Comparison of ENCODE assay signal across 36 cellular contexts in the genomic region with DNA sequence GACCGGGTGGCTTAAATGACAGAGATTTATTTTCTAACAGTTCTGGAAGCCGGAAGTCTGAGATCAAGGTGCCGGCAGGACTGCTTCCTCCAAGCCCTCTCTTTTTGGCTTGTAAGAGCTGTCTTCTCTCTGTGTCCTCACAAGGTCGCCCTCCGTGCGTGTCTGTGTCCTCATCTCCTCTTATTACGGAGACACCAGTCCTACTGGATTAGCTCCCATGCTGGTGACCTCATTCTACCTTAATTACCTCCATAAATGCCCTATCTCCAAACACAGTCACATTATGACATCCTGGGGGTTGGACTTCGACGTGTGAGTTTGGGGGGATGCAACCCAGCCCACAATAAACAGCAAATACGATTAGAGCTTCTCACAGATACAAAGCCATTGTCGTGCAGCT.
DNase-seq lines count a peak whose midpoint lies in the region; ATAC-seq, FAIRE-seq and TF ChIP-seq lines count a peak whose summit lies in the region.
"Had no signal": no experiment of that assay in that cellular context is flagged by ENCODE, and none has a peak within 500 bp of the region (broad histone marks: within the 10 kb centered on the region; RNA-seq: fewer than 3 reads in every experiment).

No MANE protein-coding gene starts in this region.

- intact Hi-C loops in natural killer cell (cut with micrococcal nuclease) = no loop called here
- intact Hi-C loops in endothelial cell of umbilical vein (cut with micrococcal nuclease) = loop anchor here (2.0 kb wide), 2 partner anchors 57 to 135 kb away; no protein-coding TSS in a partner anchor
- intact Hi-C loops in posterior vena cava (cut with DNase I) = loop anchor here in 1 of 2 donors (2.0 kb wide), 1 partner anchor 59 kb away; no protein-coding TSS in a partner anchor

- no peaks in the 10 kb centered on the region for H3K79me1 ChIP-seq in neuronal stem cell (ENCODE audit: low read depth, low read length)

- no peak overlapping the region for H4K91ac ChIP-seq in neuronal stem cell (ENCODE audit: low read depth, low read length, poor library complexity)

- ATAC-seq in natural killer cell treated with Interleukin-12 subunit alpha and Interleukin-12 subunit beta and Interleukin-15 and Interleukin-18, amount 100 ng/mL, for 72 hours = no peak
- no peak for ATAC-seq in natural killer cell
- ATAC-seq: GM23338, left cardiac atrium, Right ventricle myocardium inferior, SK-N-SH treated with all-trans-retinoic acid at 6 μM for 48 hours, WTC11 had no signal

- no peak overlapping the region for H3K9ac ChIP-seq in endothelial cell of umbilical vein (replicated peaks; ENCODE audit: extremely low read depth, insufficient read depth, low read length)
- no peak overlapping the region for H3K9ac ChIP-seq in neuronal stem cell (ENCODE audit: low read depth, low read length, poor library complexity)

- CTCF ChIA-PET in endothelial cell of umbilical vein (lab: Charles Lee) = interaction anchor here (1.1 to 1.3 kb wide), 3 partner anchors 11 to 322 kb away, joined by 3 read pairs; no protein-coding TSS in a partner anchor

- H3K4me1 Mint-ChIP-seq in natural killer cell treated with Interleukin-12 subunit alpha and Interleukin-12 subunit beta and Interleukin-15 and Interleukin-18, amount 100 ng/mL, for 72 hours (ENCODE audit: low read depth in 2 of 2) = peaks cover 0 to 9% of the 10 kb centered on the region in 2 donors
- H3K4me1 Mint-ChIP-seq in natural killer cell = peaks cover 9 to 15% of the 10 kb centered on the region in 2 donors

- no peak overlapping the region for H2BK120ac ChIP-seq in neuronal stem cell (ENCODE audit: low read depth, low read length)

- no peak overlapping the region for H4K8ac ChIP-seq in neuronal stem cell (ENCODE audit: low read depth, low read length)

- H2AFZ ChIP-seq in endothelial cell of umbilical vein (ENCODE audit: low read depth, low read length) = no peak overlapping the region
- H2AFZ ChIP-seq in neuronal stem cell (ENCODE audit: low read length) = no peak overlapping the region
- H2AFZ ChIP-seq: GM23338, PC-9 had no signal

- H3K9me1 ChIP-seq in endothelial cell of umbilical vein (replicated peaks; ENCODE audit: control insufficient read depth, extremely low read depth, insufficient read depth, low read length) = no peaks in the 10 kb centered on the region

- H3K27ac ChIP-seq in endothelial cell of umbilical vein (ENCODE audit: insufficient read depth, low read depth, low read length) (peak overlapping the region; percentile 96), neuronal stem cell (replicated peaks; ENCODE audit: low read length) (no peak overlapping the region)
- H3K27ac ChIP-seq: breast epithelium, esophagus muscularis mucosa, PC-9 had no signal

- H3K4ac ChIP-seq in neuronal stem cell (ENCODE audit: low read length) = no peak overlapping the region

- DNase-seq in natural killer cell treated with Interleukin-12 subunit alpha and Interleukin-12 subunit beta and Interleukin-15 and Interleukin-18, amount 100 ng/mL, for 72 hours (ENCODE audit: low spot score) = no peak
- DNase-seq in natural killer cell = no peak
- no peak for DNase-seq in endothelial cell of umbilical vein (ENCODE audit: low read depth, low spot score)
- DNase-seq in posterior vena cava (ENCODE audit: low spot score) = peak; percentile 42
- no peak for DNase-seq in NCI-H1092 treated with DMSO at 0.1 percent for 48 hours (lab: John Stamatoyannopoulos, UW)
- DNase-seq in neuronal stem cell (ENCODE audit: low spot score) = no peak
- DNase-seq in GM12892 (ENCODE audit: insufficient read length) = no peak
- no peak for DNase-seq in HAP-1 (ENCODE audit: low spot score in 2 of 2)
- DNase-seq: activated CD4-positive, alpha-beta T cell treated with anti-CD3 and anti-CD28 coated beads, Interleukin-2, amount 50 U/mL, for 1 hour; activated naive CD4-positive, alpha-beta T cell treated with anti-CD3 and anti-CD28 coated beads, Interleukin-2, amount 10 ng/mL, durations not matched to agents 7 days and 5 days; amniotic stem cell; CD4-positive, alpha-beta memory T cell; DMS 273 treated with DMSO at 0.1 percent for 48 hours; effector memory CD4-positive, alpha-beta T cell; foreskin melanocyte; hippocampal formation; left cardiac atrium; mammary epithelial cell; NCI-H1048; NCI-H187; NCI-H524 treated with DMSO at 0.1 percent for 48 hours; PC-9; stimulated activated CD4-positive, alpha-beta T cell treated with anti-CD3 and anti-CD28 coated beads, Interleukin-12 subunit alpha, Interleukin-12 subunit beta, amount 100 ng/mL, for 4 hours; stimulated activated CD4-positive, alpha-beta T cell treated with anti-CD3 and anti-CD28 coated beads, Interleukin-4, amount 100 ng/mL, for 1 hour; substantia nigra; T1000 had no signal

- peaks cover 44 to 59% of the 10 kb centered on the region in 2 donors for H3K27me3 Mint-ChIP-seq in natural killer cell treated with Interleukin-12 subunit alpha and Interleukin-12 subunit beta and Interleukin-15 and Interleukin-18, amount 100 ng/mL, for 72 hours
- H3K27me3 Mint-ChIP-seq in natural killer cell (ENCODE audit: low read depth in 2 of 2) = peaks cover 38 to 48% of the 10 kb centered on the region in 2 donors

- H3K4me3 Mint-ChIP-seq in natural killer cell treated with Interleukin-12 subunit alpha and Interleukin-12 subunit beta and Interleukin-15 and Interleukin-18, amount 100 ng/mL, for 72 hours = peak overlapping the region; percentile 2
- H3K4me3 Mint-ChIP-seq in natural killer cell = no peak overlapping the region
- H3K4me3 Mint-ChIP-seq: activated naive CD4-positive, alpha-beta T cell treated with anti-CD3 and anti-CD28 coated beads, Interleukin-2, amount 10 ng/mL, durations not matched to agents 7 days and 5 days; GM23338; WTC11 had no signal

- no peak overlapping the region for H3K4me3 ChIP-seq in endothelial cell of umbilical vein (replicated peaks in 1 of 3; ENCODE audit: insufficient read depth in 1 of 3, low read depth in 1 of 3, low read length in 3 of 3)
- H3K4me3 ChIP-seq in neuronal stem cell (ENCODE audit: low read length in 2 of 2) = no peak overlapping the region
- H3K4me3 ChIP-seq in HAP-1 = no peak overlapping the region
- H3K4me3 ChIP-seq: breast epithelium, esophagus muscularis mucosa, GM23338, PC-9, right atrium auricular region had no signal

- FAIRE-seq in endothelial cell of umbilical vein (lab: Jason Lieb, UNC) (no peak), GM12892 (lab: Jason Lieb, UNC) (no peak)
- FAIRE-seq: A204.1, colon, urothelium cell line had no signal

- no peaks in the 10 kb centered on the region for H3K9me3 Mint-ChIP-seq in natural killer cell treated with Interleukin-12 subunit alpha and Interleukin-12 subunit beta and Interleukin-15 and Interleukin-18, amount 100 ng/mL, for 72 hours
- H3K9me3 Mint-ChIP-seq in natural killer cell = no peaks in the 10 kb centered on the region
- H3K9me3 Mint-ChIP-seq: activated naive CD4-positive, alpha-beta T cell treated with anti-CD3 and anti-CD28 coated beads, Interleukin-2, amount 10 ng/mL, durations not matched to agents 7 days and 5 days had no signal

- dilution Hi-C loops in endothelial cell of umbilical vein (cut with MboI; ENCODE audit: extremely low pct_ligation_motif_present, low sequenced_read_pairs) = no loop called here

- H2BK12ac ChIP-seq in neuronal stem cell (ENCODE audit: low read length) = no peak overlapping the region

- no peak for TF ChIP-seq POLR2A in endothelial cell of umbilical vein (IDR thresholded peaks at IDR 0.05; ENCODE audit: low read depth, low read length)
- TF ChIP-seq POLR2A in GM12892 (IDR thresholded peaks at IDR 0.05; ENCODE audit: low read depth, low read length) = no peak

- H3K9me3 ChIP-seq in endothelial cell of umbilical vein (replicated peaks; ENCODE audit: control insufficient read depth, insufficient read depth, low read length) = no peaks in the 10 kb centered on the region
- H3K9me3 ChIP-seq in neuronal stem cell (replicated peaks in 1 of 2; ENCODE audit: control insufficient read depth in 2 of 2, insufficient read depth in 1 of 2, low read depth in 1 of 2, low read length in 2 of 2) = peaks cover 0 to 4% of the 10 kb centered on the region in 2 donors
- H3K9me3 ChIP-seq in HAP-1 = no peaks in the 10 kb centered on the region
- H3K9me3 ChIP-seq: breast epithelium, esophagus muscularis mucosa, right atrium auricular region had no signal

- H4K20me1 ChIP-seq in endothelial cell of umbilical vein (replicated peaks; ENCODE audit: control insufficient read depth, extremely low read depth, insufficient read depth, low read length) = no peaks in the 10 kb centered on the region

- H3K36me3 ChIP-seq in endothelial cell of umbilical vein (ENCODE audit: control insufficient read depth in 2 of 2, extremely low read depth in 1 of 2, insufficient read depth in 2 of 2, low read length in 2 of 2) (no peaks in the 10 kb centered on the region), neuronal stem cell (replicated peaks in 1 of 2; ENCODE audit: control insufficient read depth in 2 of 2, insufficient read depth in 2 of 2, low read length in 2 of 2) (no peaks in the 10 kb centered on the region), HAP-1 (replicated peaks) (no peaks in the 10 kb centered on the region)
- H3K36me3 ChIP-seq: breast epithelium, esophagus muscularis mucosa, right atrium auricular region had no signal

- no peak overlapping the region for H2BK5ac ChIP-seq in neuronal stem cell (ENCODE audit: low read length)

- no peak overlapping the region for H3K27ac Mint-ChIP-seq in natural killer cell treated with Interleukin-12 subunit alpha and Interleukin-12 subunit beta and Interleukin-15 and Interleukin-18, amount 100 ng/mL, for 72 hours
- H3K27ac Mint-ChIP-seq in natural killer cell = no peak overlapping the region
- H3K27ac Mint-ChIP-seq: activated naive CD4-positive, alpha-beta T cell treated with anti-CD3 and anti-CD28 coated beads, Interleukin-2, amount 10 ng/mL, durations not matched to agents 7 days and 5 days; GM23338; WTC11 had no signal

- no peaks in the 10 kb centered on the region for H3K79me2 ChIP-seq in endothelial cell of umbilical vein (ENCODE audit: control insufficient read depth, insufficient read depth, low read length)

- H3K4me1 ChIP-seq in endothelial cell of umbilical vein (ENCODE audit: control insufficient read depth, extremely low read depth, insufficient read depth, low read length) (peaks cover 24% of the 10 kb centered on the region), neuronal stem cell (ENCODE audit: control insufficient read depth in 2 of 2, insufficient read depth in 1 of 2, low read depth in 1 of 2, low read length in 2 of 2) (peaks cover under 1 to 22% of the 10 kb centered on the region in 2 donors), HAP-1 (no peaks in the 10 kb centered on the region)
- H3K4me1 ChIP-seq: breast epithelium had no signal

- H3K27me3 ChIP-seq in endothelial cell of umbilical vein (ENCODE audit: control insufficient read depth in 2 of 2, insufficient read depth in 2 of 2, low read length in 2 of 2) (no peaks in the 10 kb centered on the region), neuronal stem cell (ENCODE audit: control insufficient read depth in 3 of 3, insufficient read depth in 3 of 3, low read depth in 1 of 3, low read length in 3 of 3) (no peaks in the 10 kb centered on the region), HAP-1 (ENCODE audit: low read depth) (peaks cover 2% of the 10 kb centered on the region; the same call in 1 of the 2 replicates)
- H3K27me3 ChIP-seq: breast epithelium, right atrium auricular region had no signal

- no peak overlapping the region for H3K18ac ChIP-seq in neuronal stem cell (ENCODE audit: low read length)

- no peak overlapping the region for H3K23ac ChIP-seq in neuronal stem cell (ENCODE audit: low read depth, low read length, poor library complexity)

- H3K14ac ChIP-seq in neuronal stem cell (ENCODE audit: low read length) = no peak overlapping the region

- no TSS peak for BruUV-seq in endothelial cell of umbilical vein (replicated peaks; lab: Mats Ljungman, UMichigan)

- POLR2A ChIA-PET in endothelial cell of umbilical vein (lab: Charles Lee) = no interaction called here

- H2BK15ac ChIP-seq in neuronal stem cell (ENCODE audit: low read length) = no peak overlapping the region

- H2AK5ac ChIP-seq in neuronal stem cell (ENCODE audit: low read depth, low read length) = no peak overlapping the region

- H3K4me2 ChIP-seq in endothelial cell of umbilical vein (ENCODE audit: insufficient read depth, low read length) (no peak overlapping the region), neuronal stem cell (ENCODE audit: insufficient read depth, low read length, poor library complexity, severe bottlenecking) (no peak overlapping the region)
- H3K4me2 ChIP-seq: GM23338, PC-9 had no signal

- TF ChIP-seq CTCF in natural killer cell (IDR thresholded peaks at IDR 0.05) = no peak
- no peak for TF ChIP-seq CTCF in endothelial cell of umbilical vein (IDR thresholded peaks at IDR 0.05; ENCODE audit: extremely low read depth in 1 of 2, insufficient read depth in 1 of 2, low read depth in 1 of 2, low read length in 2 of 2)

- no peaks in the 10 kb centered on the region for H3K36me3 Mint-ChIP-seq in natural killer cell treated with Interleukin-12 subunit alpha and Interleukin-12 subunit beta and Interleukin-15 and Interleukin-18, amount 100 ng/mL, for 72 hours
- no peaks in the 10 kb centered on the region for H3K36me3 Mint-ChIP-seq in natural killer cell
- H3K36me3 Mint-ChIP-seq: activated naive CD4-positive, alpha-beta T cell treated with anti-CD3 and anti-CD28 coated beads, Interleukin-2, amount 10 ng/mL, durations not matched to agents 7 days and 5 days; CD4-positive, alpha-beta memory T cell had no signal

- in situ Hi-C loops in HAP-1 (cut with MboI; ENCODE audit: low sequenced_read_pairs) = no loop called here

- WGBS in neuronal stem cell (ENCODE audit: extremely low coverage in 2 of 2, insufficient read length in 2 of 2, insufficient replicate concordance in 1 of 2), 2 donors = no CpG with 5 or more reads among the region's 11 CpGs
